ENCODE assay signal across 13 cellular contexts in the genomic region with DNA sequence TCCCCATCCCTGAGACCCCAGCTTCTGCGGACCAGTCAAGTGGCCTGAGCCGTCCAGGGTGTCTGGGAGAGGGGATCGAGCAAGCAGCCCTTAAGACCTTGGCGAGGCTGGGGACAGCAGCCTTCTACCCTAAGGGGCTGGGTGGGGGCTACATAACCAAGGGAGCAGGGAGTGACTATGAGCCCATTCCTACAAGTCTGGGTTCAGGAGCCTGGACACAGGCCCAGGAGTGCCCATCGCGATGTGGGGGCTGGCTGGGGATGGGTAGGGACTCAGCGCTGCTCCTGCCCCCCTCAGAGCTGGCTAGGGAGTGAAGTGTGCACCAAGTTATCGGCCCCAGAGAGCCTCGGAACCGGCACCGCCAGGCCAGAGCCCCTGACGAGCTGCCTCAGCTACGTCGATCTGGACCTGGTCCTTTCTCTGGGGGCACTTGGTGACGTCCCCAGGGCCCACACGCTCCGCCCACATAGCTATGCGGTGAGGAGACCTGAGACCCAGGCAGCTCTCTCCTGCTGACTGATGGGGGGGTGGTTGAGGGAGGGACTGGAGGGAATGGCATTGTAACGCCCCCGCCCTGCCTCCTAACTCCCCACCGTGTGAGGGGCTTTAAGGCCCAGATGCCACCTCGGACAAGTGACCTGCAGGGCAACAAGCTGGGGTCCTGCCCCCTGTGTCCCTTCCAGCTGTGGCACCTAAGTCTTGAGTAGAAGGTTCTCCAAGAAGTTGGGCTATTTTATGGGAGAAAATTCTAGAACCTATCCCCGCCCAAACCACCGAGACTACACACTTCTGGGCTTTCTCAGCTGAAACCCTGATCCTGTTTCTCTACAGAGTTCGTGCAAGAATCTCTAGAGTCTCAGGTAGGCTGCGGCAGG. TPM values are rescaled to one million over a fixed set of nuclear protein-coding genes. Genes with fewer than 3 reads are reported as not detected.
A peak's percentile ranks its signal among the peaks of the same experiment; 100 is the strongest.
DNase-seq lines count a peak whose midpoint lies in the region; ATAC-seq and TF ChIP-seq lines count a peak whose summit lies in the region.
"Had no signal": no experiment of that assay in that cellular context is flagged by ENCODE, and none has a peak within 500 bp of the region (broad histone marks: within the 10 kb centered on the region; RNA-seq: fewer than 3 reads in every experiment).

No MANE protein-coding gene starts in this region.

- no peaks in the 10 kb centered on the region for H3K27me3 ChIP-seq in iPS-15b (ENCODE audit: control insufficient read depth, insufficient read depth, low read length)
- no peaks in the 10 kb centered on the region for H3K27me3 ChIP-seq in colonic mucosa
- H3K27me3 ChIP-seq: uterus had no signal

- H3K9me3 ChIP-seq in iPS-15b (ENCODE audit: control insufficient read depth, insufficient read depth, low read length) (no peaks in the 10 kb centered on the region), colonic mucosa (no peaks in the 10 kb centered on the region)
- H3K9me3 ChIP-seq: uterus had no signal

- POLR2A ChIA-PET in T-cell (lab: Charles Lee), result no interaction called here

- no TSS peak for BruUV-seq in Calu3 (replicated peaks; lab: Mats Ljungman, UMichigan)

- H3K9ac ChIP-seq in iPS-15b (ENCODE audit: low read depth, low read length) (no peak overlapping the region), colonic mucosa (ENCODE audit: low read depth in 2 of 2, low read length in 2 of 2) (no peak overlapping the region)

- H3K27ac ChIP-seq in colonic mucosa, result no peak overlapping the region

- DNase-seq in activated T-cell treated with anti-CD3 and anti-CD28 coated beads, Interleukin-2, amount 50 U/mL, for 24 hours, result no peak
- DNase-seq in activated T-cell treated with anti-CD3 and anti-CD28 coated beads for 4 hours (no peak), T-cell (no peak), colonic mucosa (no peak), Calu3 (no peak), GDM1 (lab: John Stamatoyannopoulos, UW) (no peak)
- DNase-seq in stimulated activated naive B cell treated with anti-CD40 and anti-IgM and Interleukin-4, amounts not matched to agents 10 μg/mL and 1 μg/mL and 100 μg/mL, for 72 hours, result no peak
- DNase-seq: cerebellar nuclear complex, NCI-H1092 treated with DMSO at 0.1 percent for 48 hours, NCI-H526 treated with DMSO at 0.1 percent for 48 hours, SIG-M5 had no signal

- TF ChIP-seq CTCF in colonic mucosa (IDR thresholded peaks at IDR 0.05), result no peak
- no peak for TF ChIP-seq CTCF in Calu3 (IDR thresholded peaks at IDR 0.05; ENCODE audit: unreplicated experiment)

- H3K36me3 ChIP-seq in iPS-15b (ENCODE audit: control insufficient read depth, insufficient read depth, low read length) (peaks cover 18% of the 10 kb centered on the region), colonic mucosa (no peaks in the 10 kb centered on the region)
- H3K36me3 ChIP-seq: uterus had no signal

- H3K4me1 ChIP-seq in iPS-15b (ENCODE audit: control insufficient read depth, insufficient read depth, low read length) (peaks cover 18% of the 10 kb centered on the region), colonic mucosa (peaks cover 7% of the 10 kb centered on the region)

- peaks cover 32% of the 10 kb centered on the region for H3K36me3 Mint-ChIP-seq in activated T-cell treated with anti-CD3 and anti-CD28 coated beads, Interleukin-2, amount 50 U/mL, for 24 hours (ENCODE audit: low read depth)
- H3K36me3 Mint-ChIP-seq in T-cell (peaks cover 16% of the 10 kb centered on the region), Calu3 (ENCODE audit: insufficient read depth, unreplicated experiment) (peaks cover 52% of the 10 kb centered on the region)
- peaks cover 34 to 39% of the 10 kb centered on the region in 2 donors for H3K36me3 Mint-ChIP-seq in stimulated activated naive B cell treated with anti-CD40 and anti-IgM and Interleukin-4, amounts not matched to agents 10 μg/mL and 1 μg/mL and 100 μg/mL, for 72 hours

- peak overlapping the region; percentile 43 for H3K4me3 ChIP-seq in iPS-15b (ENCODE audit: low read depth, low read length)
- no peak overlapping the region for H3K4me3 ChIP-seq in colonic mucosa

- CTCF ChIA-PET in T-cell (lab: Charles Lee), result interaction anchor here (0.5 to 0.7 kb wide), 2 partner anchors 124 to 134 kb away, joined by 4 read pairs; a partner anchor contains a TSS
- CTCF ChIA-PET in Calu3 (lab: Charles Lee), result interaction anchor here (0.6 kb wide), 2 partner anchors 11 to 101 kb away, joined by 3 to 9 read pairs; no protein-coding TSS in a partner anchor

- peak overlapping the region; percentile 65 for H3K27ac Mint-ChIP-seq in activated T-cell treated with anti-CD3 and anti-CD28 coated beads, Interleukin-2, amount 50 U/mL, for 24 hours
- H3K27ac Mint-ChIP-seq in T-cell (peak overlapping the region; percentile 52 to 71), Calu3 (ENCODE audit: unreplicated experiment) (no peak overlapping the region)
- peak overlapping the region; percentile 56 for H3K27ac Mint-ChIP-seq in stimulated activated naive B cell treated with anti-CD40 and anti-IgM and Interleukin-4, amounts not matched to agents 10 μg/mL and 1 μg/mL and 100 μg/mL, for 72 hours

- peak overlapping the region; percentile 27 for H3K4me3 Mint-ChIP-seq in activated T-cell treated with anti-CD3 and anti-CD28 coated beads, Interleukin-2, amount 50 U/mL, for 24 hours
- H3K4me3 Mint-ChIP-seq in T-cell, result peak overlapping the region in 2 of 3 donors; percentile 25 to 71
- H3K4me3 Mint-ChIP-seq in stimulated activated naive B cell treated with anti-CD40 and anti-IgM and Interleukin-4, amounts not matched to agents 10 μg/mL and 1 μg/mL and 100 μg/mL, for 72 hours, result no peak overlapping the region
- H3K4me3 Mint-ChIP-seq in Calu3 (ENCODE audit: low read depth, unreplicated experiment), result no peak overlapping the region

- no peaks in the 10 kb centered on the region for H3K27me3 Mint-ChIP-seq in activated T-cell treated with anti-CD3 and anti-CD28 coated beads, Interleukin-2, amount 50 U/mL, for 24 hours
- no peaks in the 10 kb centered on the region for H3K27me3 Mint-ChIP-seq in T-cell
- peaks cover 0 to 5% of the 10 kb centered on the region in 2 donors for H3K27me3 Mint-ChIP-seq in stimulated activated naive B cell treated with anti-CD40 and anti-IgM and Interleukin-4, amounts not matched to agents 10 μg/mL and 1 μg/mL and 100 μg/mL, for 72 hours
- H3K27me3 Mint-ChIP-seq in Calu3 (ENCODE audit: unreplicated experiment), result no peaks in the 10 kb centered on the region

- intact Hi-C loops in colonic mucosa (cut with DNase I) (no loop called here), Calu3 (cut with micrococcal nuclease; ENCODE audit: unreplicated experiment) (no loop called here)

- no peak for ATAC-seq in T-cell (replicated peaks in 1 of 4)
- no peak for ATAC-seq in stimulated activated naive B cell treated with anti-CD40 and anti-IgM and Interleukin-4, amounts not matched to agents 10 μg/mL and 1 μg/mL and 100 μg/mL, for 72 hours (replicated peaks)

- no peaks in the 10 kb centered on the region for H3K9me3 Mint-ChIP-seq in activated T-cell treated with anti-CD3 and anti-CD28 coated beads, Interleukin-2, amount 50 U/mL, for 24 hours
- no peaks in the 10 kb centered on the region for H3K9me3 Mint-ChIP-seq in T-cell
- H3K9me3 Mint-ChIP-seq in stimulated activated naive B cell treated with anti-CD40 and anti-IgM and Interleukin-4, amounts not matched to agents 10 μg/mL and 1 μg/mL and 100 μg/mL, for 72 hours, result no peaks in the 10 kb centered on the region
- H3K9me3 Mint-ChIP-seq in Calu3 (ENCODE audit: low read depth, unreplicated experiment), result no peaks in the 10 kb centered on the region

- H3K4me1 Mint-ChIP-seq in activated T-cell treated with anti-CD3 and anti-CD28 coated beads, Interleukin-2, amount 50 U/mL, for 24 hours (ENCODE audit: low read depth), result peaks cover 45% of the 10 kb centered on the region
- peaks cover 20 to 38% (median 38%) of the 10 kb centered on the region in 3 donors for H3K4me1 Mint-ChIP-seq in T-cell
- H3K4me1 Mint-ChIP-seq in stimulated activated naive B cell treated with anti-CD40 and anti-IgM and Interleukin-4, amounts not matched to agents 10 μg/mL and 1 μg/mL and 100 μg/mL, for 72 hours, result peaks cover 27 to 49% of the 10 kb centered on the region in 2 donors
- peaks cover 20% of the 10 kb centered on the region for H3K4me1 Mint-ChIP-seq in Calu3 (ENCODE audit: low read depth, unreplicated experiment)

RNA-seq across cellular contexts. Expression of a gene that starts 2.5 kb away (rescaled TPM):
- 100 to 1,000 TPM in 3 of 5 donors, 10 to 100 TPM in 2; 61.2 to 129 (median 107) TPM for total RNA-seq in T-cell
- 1 to 10 TPM in 1 of 2 donors, under 1 TPM in 1; 0.69 to 5.5 TPM for total RNA-seq in colonic mucosa
- 3.1 and 3.2 TPM in 2 replicates for total RNA-seq in Calu3 (2022)

RNA-seq across cellular contexts. Expression of a gene that starts 14.7 kb away (rescaled TPM):
- 100 to 1,000 TPM; 328 to 377 (median 362) TPM for total RNA-seq in T-cell
- total RNA-seq in colonic mucosa, result 10 to 100 TPM; 59.0 to 65.4 TPM
- 29.0 and 34.6 TPM in 2 replicates for total RNA-seq in Calu3 (2022)

RNA-seq across cellular contexts. Expression of a gene that starts 14.9 kb away (rescaled TPM):
- total RNA-seq in T-cell (1 to 10 TPM in 3 of 5 donors, under 1 TPM in 2; 0.70 to 1.7 (median 1.3) TPM), colonic mucosa (1 to 10 TPM in 1 of 2 donors, under 1 TPM in 1; 0.21 to 1.8 TPM), Calu3 (2022) (0.29 and 0.66 TPM in 2 replicates)

RNA-seq across cellular contexts. Expression of a gene that starts 31.0 kb away (rescaled TPM):
- total RNA-seq in T-cell, result 10 to 100 TPM in 3 of 5 donors, 1 to 10 TPM in 2; 5.4 to 14.0 (median 10.5) TPM
- 10 to 100 TPM; 14.7 to 23.1 TPM for total RNA-seq in colonic mucosa
- total RNA-seq in Calu3 (2022), result 4.4 and 6.1 TPM in 2 replicates

RNA-seq across cellular contexts. Expression of a gene that starts 32.2 kb away (rescaled TPM):
- 10 to 100 TPM; 26.2 to 54.6 (median 40.2) TPM for total RNA-seq in T-cell
- total RNA-seq in colonic mucosa, result 10 to 100 TPM; 81.3 to 97.4 TPM
- total RNA-seq in Calu3 (2022), result 45.6 and 63.1 TPM in 2 replicates

Comparison
In these comparisons a context has a peak if more than half of its experiments do, and no peak if none do; other contexts are left out.
1. H3K4me3 Mint-ChIP-seq: peak in activated T-cell treated with anti-CD3 and anti-CD28 coated beads, Interleukin-2, amount 50 U/mL, for 24 hours (single experiment) and T-cell (2 of 3); none in stimulated activated naive B cell treated with anti-CD40 and anti-IgM and Interleukin-4, amounts not matched to agents 10 μg/mL and 1 μg/mL and 100 μg/mL, for 72 hours (0 of 2) and Calu3 (single experiment).
2. RNA of a gene that starts 2.5 kb away (total RNA-seq): 61.2 to 129 TPM in T-cell; 0.69 to 5.5 TPM in colonic mucosa and 3.1 to 3.2 TPM in Calu3; every median in the first group is over 4 times any median in the second.